ENCODE assay signal across 19 cellular contexts in genomic region chr19:43027061-43027460, GRCh38. TPM values are rescaled to one million over a fixed set of nuclear protein-coding genes. Genes with fewer than 3 reads are reported as not detected.
"Had no signal": no experiment of that assay in that cellular context is flagged by ENCODE, and none has a peak within 500 bp of the region (broad histone marks: within the 10 kb centered on the region; RNA-seq: fewer than 3 reads in every experiment).

No MANE protein-coding gene starts in this region.

RNA-seq across cellular contexts. Expression of gene PSG11, which starts 0.8 kb away (rescaled TPM):
- total RNA-seq: activated naive CD4-positive, alpha-beta T cell treated with anti-CD3 and anti-CD28 coated beads for 36 hours; activated naive CD8-positive, alpha-beta T cell treated with anti-CD3 and anti-CD28 coated beads for 36 hours; activated naive CD8-positive, alpha-beta T cell treated with anti-CD3 and anti-CD28 coated beads, Interleukin-2, amount 10 ng/mL, durations not matched to agents 7 days and 5 days; activated T-cell treated with anti-CD3 and anti-CD28 coated beads, Interleukin-2, amount 50 U/mL, for 4 hours; activated T-cell treated with anti-CD3 and anti-CD28 coated beads, Interleukin-2, amount 50 U/mL, for 72 hours; activated T-helper 1 cell treated with anti-CD3 and anti-CD28 coated beads, Interleukin-12 subunit alpha, Interleukin-12 subunit beta, Interleukin-2, Interleukin-4 antibody, amounts not matched to agents 30 ng/mL and 10 ng/mL and 1 ng/mL, durations not matched to agents 14 hours and 24 hours and 36 hours; activated T-helper 2 cell treated with anti-CD3 and anti-CD28 coated beads, Interferon-gamma antibody, Interleukin-2, Interleukin-4, amounts not matched to agents 10 μg/mL and 5 μg/mL and 100 μg/mL, durations not matched to agents 14 hours and 24 hours and 36 hours; adrenal gland; aorta; ascending aorta; body of pancreas; breast epithelium; bronchial epithelial cell; cardiac muscle cell; cardiac septum; cerebellum; chondrocyte had no signal
- polyA plus RNA-seq: adipose tissue, adrenal gland, aorta, cardiac muscle cell had no signal

RNA-seq across cellular contexts. Expression of gene PSG2, which starts 55.4 kb away (rescaled TPM):
- total RNA-seq: activated naive CD4-positive, alpha-beta T cell treated with anti-CD3 and anti-CD28 coated beads for 36 hours; activated naive CD4-positive, alpha-beta T cell treated with anti-CD3 and anti-CD28 coated beads, Interleukin-2, amount 50 U/mL, for 72 hours; activated naive CD8-positive, alpha-beta T cell treated with anti-CD3 and anti-CD28 coated beads for 36 hours; activated naive CD8-positive, alpha-beta T cell treated with anti-CD3 and anti-CD28 coated beads, Interleukin-2, amount 10 ng/mL, durations not matched to agents 7 days and 5 days; activated T-cell treated with anti-CD3 and anti-CD28 coated beads, Interleukin-2, amount 50 U/mL, for 4 hours; activated T-cell treated with anti-CD3 and anti-CD28 coated beads, Interleukin-2, amount 50 U/mL, for 72 hours; activated T-helper 1 cell treated with anti-CD3 and anti-CD28 coated beads, Interleukin-12 subunit alpha, Interleukin-12 subunit beta, Interleukin-2, Interleukin-4 antibody, amounts not matched to agents 30 ng/mL and 10 ng/mL and 1 ng/mL, durations not matched to agents 14 hours and 24 hours and 36 hours; activated T-helper 2 cell treated with anti-CD3 and anti-CD28 coated beads, Interferon-gamma antibody, Interleukin-2, Interleukin-4, amounts not matched to agents 10 μg/mL and 5 μg/mL and 100 μg/mL, durations not matched to agents 14 hours and 24 hours and 36 hours; adrenal gland; aorta; ascending aorta; body of pancreas; breast epithelium; bronchial epithelial cell; cardiac muscle cell; cardiac septum; cerebellum; chondrocyte had no signal
- polyA plus RNA-seq: adipose tissue, adrenal gland, aorta, cardiac muscle cell had no signal
